ENCODE assay signal across 8 cellular contexts in the genomic region with DNA sequence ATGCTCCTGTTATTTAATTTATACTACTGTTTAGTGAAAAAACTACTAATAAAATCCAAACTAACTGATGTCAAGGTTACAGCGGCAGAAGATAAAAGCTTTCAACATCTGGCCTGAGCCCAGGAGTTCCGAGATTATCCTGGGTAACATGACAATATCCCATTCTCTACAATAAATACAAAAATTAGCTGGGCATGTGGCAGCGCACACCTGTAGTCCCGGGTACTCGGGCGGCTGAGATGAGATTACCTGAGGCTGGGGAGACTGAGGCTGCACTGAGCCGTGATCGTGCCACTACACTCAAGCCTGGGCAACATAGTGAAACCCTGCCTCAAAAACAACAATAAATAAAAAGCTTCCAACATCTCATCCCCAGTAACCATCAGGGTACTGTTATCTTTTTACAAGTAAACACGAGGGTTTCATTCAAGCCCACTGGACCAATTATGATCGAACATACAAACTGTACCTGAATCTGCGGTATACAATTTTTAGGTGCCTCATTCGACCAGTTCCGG. TPM values are rescaled to one million over a fixed set of nuclear protein-coding genes. Genes with fewer than 3 reads are reported as not detected.
A peak's percentile ranks its signal among the peaks of the same experiment; 100 is the strongest.
DNase-seq lines count a peak whose midpoint lies in the region; ATAC-seq, FAIRE-seq and TF ChIP-seq lines count a peak whose summit lies in the region.

No MANE protein-coding gene starts in this region.

- CTCF ChIA-PET in A549 (lab: Yijun Ruan, JAX) = interaction anchor here (0.9 to 1.2 kb wide), 3 partner anchors 11 to 71 kb away, joined by 3 read pairs; no protein-coding TSS in a partner anchor

- POLR2A ChIA-PET in A549 (lab: Yijun Ruan, JAX) = no interaction called here

- TF ChIP-seq CTCF in A549 (IDR thresholded peaks at IDR 0.05) = no peak
- no peak for TF ChIP-seq CTCF in bronchial epithelial cell (IDR thresholded peaks at IDR 0.05; ENCODE audit: insufficient read depth, low read length, severe bottlenecking)
- no peak for TF ChIP-seq CTCF in GM20000 (IDR thresholded peaks at IDR 0.05; ENCODE audit: extremely low read depth, missing control alignments)

- H3K9me3 ChIP-seq in A549 (no peaks in the 10 kb centered on the region), HUES48 (ENCODE audit: control insufficient read depth, insufficient read depth, low read length) (no peaks in the 10 kb centered on the region), muscle layer of colon (ENCODE audit: low read length) (no peaks in the 10 kb centered on the region)

- FAIRE-seq in A549 (lab: Jason Lieb, UNC) (no peak), bronchial epithelial cell (lab: Jason Lieb, UNC) (no peak)

- H3K4me1 ChIP-seq in A549 = peaks cover 39% of the 10 kb centered on the region
- peaks cover 18% of the 10 kb centered on the region for H3K4me1 ChIP-seq in HUES48 (ENCODE audit: control insufficient read depth, insufficient read depth, low read length)
- peaks cover 26% of the 10 kb centered on the region for H3K4me1 ChIP-seq in muscle layer of colon (ENCODE audit: insufficient read depth, low read length)

- H3K36me3 ChIP-seq in HUES48 (ENCODE audit: control insufficient read depth, insufficient read depth, low read length) (peaks cover 57% of the 10 kb centered on the region), bronchial epithelial cell (ENCODE audit: control insufficient read depth, insufficient read depth, low read length) (peaks cover 31% of the 10 kb centered on the region), muscle layer of colon (ENCODE audit: insufficient read depth, low read length) (peaks cover 44% of the 10 kb centered on the region)

- no peak for TF ChIP-seq RAD21 in A549 (conservative IDR thresholded peaks at IDR 0.05 in 1 of 2, IDR thresholded peaks at IDR 0.05 in 1 of 2)

- ATAC-seq in A549 = no peak
- no peak for ATAC-seq in GM18873 (IDR thresholded peaks at IDR 0.05; ENCODE audit: low FRiP score, unreplicated experiment)

- H3K9ac ChIP-seq in HUES48 (ENCODE audit: low read depth, low read length) (peak overlapping the region; percentile 99), muscle layer of colon (ENCODE audit: low read length) (peak overlapping the region; percentile 88)

- DNase-seq in A549 (ENCODE audit: low read depth in 1 of 2, low spot score in 1 of 2) (no peak), bronchial epithelial cell (ENCODE audit: low read depth) (no peak), NCI-H2196 treated with DMSO at 0.1 percent for 48 hours (lab: John Stamatoyannopoulos, UW; ENCODE audit: unreplicated experiment) (no peak), posterior vena cava (ENCODE audit: low spot score) (no peak), GM20000 (ENCODE audit: low spot score) (no peak)

- intact Hi-C loops in posterior vena cava (cut with DNase I) = loop anchor here in 1 of 2 donors (10.0 kb wide), 1 partner anchor 79 kb away; the partner anchor contains the start of gene TTC33

- TF ChIP-seq EP300 in A549 (IDR thresholded peaks at IDR 0.05) = no peak

- WGBS in A549 (ENCODE audit: missing lambda C conversion rate) = 3% methylated on average over 13 of the region's 13 CpGs

- no peak for TF ChIP-seq POLR2A in A549 (IDR thresholded peaks at IDR 0.05; ENCODE audit: low read length)

- H3K4me2 ChIP-seq in A549 = peak overlapping the region; percentile 84

- H3K27me3 ChIP-seq in HUES48 (ENCODE audit: control insufficient read depth, insufficient read depth, low read length) (no peaks in the 10 kb centered on the region), bronchial epithelial cell (ENCODE audit: control insufficient read depth, insufficient read depth, low read length) (no peaks in the 10 kb centered on the region), muscle layer of colon (ENCODE audit: control insufficient read depth in 1 of 2, insufficient read depth in 2 of 2, low read length in 2 of 2) (no peaks in the 10 kb centered on the region)

- H3K4me3 ChIP-seq in A549 (peak overlapping the region; percentile 98), HUES48 (ENCODE audit: low read depth, low read length) (peak overlapping the region; percentile 97), bronchial epithelial cell (ENCODE audit: low read depth, low read length) (peak overlapping the region; percentile 71), muscle layer of colon (ENCODE audit: low read depth in 1 of 2, low read length in 2 of 2) (peak overlapping the region in 1 of 2 donors; percentile 92)

- H3K27ac ChIP-seq in A549 (peak overlapping the region; percentile 91 to 96), HUES48 (ENCODE audit: low read depth, low read length) (peak overlapping the region; percentile 99), muscle layer of colon (ENCODE audit: low read depth, low read length) (peak overlapping the region; percentile 93)

TF ChIP-seq in A549, 52 proteins besides CTCF, POLR2A, EP300 and RAD21:
- no peak for TF ChIP-seq E2F6 (IDR thresholded peaks at IDR 0.05; ENCODE audit: borderline replicate concordance, low read depth)
- no peak for TF ChIP-seq ESRRA (IDR thresholded peaks at IDR 0.05; ENCODE audit: borderline replicate concordance, low read length)
- TF ChIP-seq PHF8 (IDR thresholded peaks at IDR 0.05; ENCODE audit: borderline replicate concordance, low read depth) = no peak
- TF ChIP-seq, protein P1, sequence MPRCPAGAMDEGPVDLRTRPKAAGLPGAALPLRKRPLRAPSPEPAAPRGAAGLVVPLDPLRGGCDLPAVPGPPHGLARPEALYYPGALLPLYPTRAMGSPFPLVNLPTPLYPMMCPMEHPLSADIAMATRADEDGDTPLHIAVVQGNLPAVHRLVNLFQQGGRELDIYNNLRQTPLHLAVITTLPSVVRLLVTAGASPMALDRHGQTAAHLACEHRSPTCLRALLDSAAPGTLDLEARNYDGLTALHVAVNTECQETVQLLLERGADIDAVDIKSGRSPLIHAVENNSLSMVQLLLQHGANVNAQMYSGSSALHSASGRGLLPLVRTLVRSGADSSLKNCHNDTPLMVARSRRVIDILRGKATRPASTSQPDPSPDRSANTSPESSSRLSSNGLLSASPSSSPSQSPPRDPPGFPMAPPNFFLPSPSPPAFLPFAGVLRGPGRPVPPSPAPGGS (IDR thresholded peaks at IDR 0.05) = no peak

RNA-seq across cellular contexts. Expression of gene RPL37, which starts 1.3 kb away (rescaled TPM):
- 4,402 and 4,948 TPM in 2 replicates for polyA plus RNA-seq in A549 (2011; rRNA removed)
- polyA plus RNA-seq in A549 (2012; cell fraction: cytosol; rRNA removed) = 770 and 800 TPM in 2 replicates
- 99.3 and 104 TPM in 2 replicates for polyA plus RNA-seq in A549 (2012; cell fraction: nucleus; rRNA removed)
- 2,762 to 2,921 TPM (median 2,809 TPM) in 3 replicates for polyA plus RNA-seq in A549 (2017; fragmentation: RNase III; extraction: RNeasy Plus Mini Kit Qiagen cat#74134 plus additional on column Dnase treatment)
- polyA minus RNA-seq in A549 (2011; rRNA and poly(A)+ RNA removed) = 453 and 718 TPM in 2 replicates
- total RNA-seq in bronchial epithelial cell = 264 and 2,479 TPM in 2 replicates
- total RNA-seq in posterior vena cava = 100 to 1,000 TPM; 738 to 822 TPM

RNA-seq across cellular contexts. Expression of gene CARD6, which starts 7.4 kb away (rescaled TPM):
- polyA plus RNA-seq in A549 (2011; rRNA removed) = 5.7 and 5.9 TPM in 2 replicates
- 0.63 and 0.82 TPM in 2 replicates for polyA plus RNA-seq in A549 (2012; cell fraction: cytosol; rRNA removed)
- polyA plus RNA-seq in A549 (2012; cell fraction: nucleus; rRNA removed) = 0.34 and 0.40 TPM in 2 replicates
- polyA plus RNA-seq in A549 (2017; fragmentation: RNase III; extraction: RNeasy Plus Mini Kit Qiagen cat#74134 plus additional on column Dnase treatment) = 3.3 to 5.7 TPM (median 5.2 TPM) in 3 replicates
- 3.6 and 4.7 TPM in 2 replicates for polyA minus RNA-seq in A549 (2011; rRNA and poly(A)+ RNA removed)
- 6.1 and 7.8 TPM in 2 replicates for total RNA-seq in bronchial epithelial cell
- 10 to 100 TPM; 12.8 to 14.9 TPM for total RNA-seq in posterior vena cava

RNA-seq across cellular contexts. Expression of gene PRKAA1, which starts 35.6 kb away (rescaled TPM):
- 84.3 and 107 TPM in 2 replicates for polyA plus RNA-seq in A549 (2011; rRNA removed)
- polyA plus RNA-seq in A549 (2012; cell fraction: cytosol; rRNA removed) = 15.5 and 16.3 TPM in 2 replicates
- polyA plus RNA-seq in A549 (2012; cell fraction: nucleus; rRNA removed) = 20.1 and 35.7 TPM in 2 replicates
- 51.5 to 63.3 TPM (median 60.0 TPM) in 3 replicates for polyA plus RNA-seq in A549 (2017; fragmentation: RNase III; extraction: RNeasy Plus Mini Kit Qiagen cat#74134 plus additional on column Dnase treatment)
- 23.7 and 32.4 TPM in 2 replicates for polyA minus RNA-seq in A549 (2011; rRNA and poly(A)+ RNA removed)
- 57.1 and 66.4 TPM in 2 replicates for total RNA-seq in bronchial epithelial cell
- total RNA-seq in posterior vena cava = 100 to 1,000 TPM in 1 of 2 donors, 10 to 100 TPM in 1; 98.8 to 102 TPM
